8 cellular contexts compared by ENCODE assay signal in the genomic region with DNA sequence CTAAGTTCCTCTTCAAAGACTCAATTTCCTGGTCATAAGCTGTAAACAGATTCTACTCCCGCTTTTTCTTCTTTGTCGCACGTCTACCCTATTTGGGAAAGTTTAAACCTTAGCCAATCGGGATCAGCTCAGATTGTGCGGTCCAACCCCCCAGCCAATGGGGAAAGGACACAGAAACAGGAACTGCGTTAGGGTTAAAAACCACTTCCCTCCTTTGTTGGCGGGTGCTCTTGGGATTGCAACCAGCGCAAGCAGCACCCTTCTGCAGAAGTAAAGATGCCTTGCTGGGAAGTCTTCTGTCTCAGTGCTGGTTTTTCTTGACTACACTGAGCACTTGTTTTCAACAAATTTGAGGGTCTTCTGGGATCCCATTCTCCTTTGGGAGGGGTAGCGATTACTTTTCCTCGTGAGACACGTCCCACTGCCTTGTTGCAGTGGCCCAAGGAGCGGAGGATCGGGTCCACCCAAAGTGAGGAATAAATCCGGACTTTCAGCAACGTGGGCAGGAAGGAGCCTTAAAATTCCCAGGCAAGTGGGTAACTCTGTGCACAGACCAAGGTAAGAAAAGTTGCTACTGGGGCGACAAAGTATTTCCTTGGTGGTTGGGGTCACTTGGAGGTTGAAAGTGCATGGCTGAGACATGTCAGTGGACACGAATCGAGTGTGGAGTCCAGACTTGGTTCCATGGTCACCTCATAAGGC. TPM values are rescaled to one million over a fixed set of nuclear protein-coding genes. Genes with fewer than 3 reads are reported as not detected.
A peak's percentile ranks its signal among the peaks of the same experiment; 100 is the strongest.
DNase-seq lines count a peak whose midpoint lies in the region; ATAC-seq and TF ChIP-seq lines count a peak whose summit lies in the region.

No MANE protein-coding gene starts in this region.

- peak overlapping the region; percentile 81; the same call in 1 of the 2 replicates for H3K4me2 ChIP-seq in MM.1S (ENCODE audit: low read depth, low read length)

- CTCF ChIA-PET in AG04450 (lab: Charles Lee): interaction anchor here (0.6 to 1.1 kb wide), 2 partner anchors 12 to 15 kb away, joined by 3 to 4 read pairs; no protein-coding TSS in a partner anchor

- H2AFZ ChIP-seq in MM.1S (ENCODE audit: low read length): peak overlapping the region; percentile 97; the same call in 1 of the 2 replicates

- no peak overlapping the region for H3K9ac ChIP-seq in MM.1S (ENCODE audit: low read length)

- POLR2A ChIA-PET in AG04450 (lab: Yijun Ruan, JAX): no interaction called here

- no peaks in the 10 kb centered on the region for H3K27me3 Mint-ChIP-seq in central memory CD8-positive, alpha-beta T cell
- H3K27me3 Mint-ChIP-seq in naive B cell: no peaks in the 10 kb centered on the region

- peaks cover 22% of the 10 kb centered on the region for H3F3A ChIP-seq in MM.1S (ENCODE audit: insufficient read depth, low read length)

- H3K9me3 ChIP-seq in AG04450 (ENCODE audit: control insufficient read depth, insufficient read depth, low read length) (peaks cover 16% of the 10 kb centered on the region), MM.1S (replicated peaks; ENCODE audit: insufficient read depth, low read length) (no peaks in the 10 kb centered on the region)

- H3K27me3 ChIP-seq in AG04450 (ENCODE audit: control insufficient read depth, insufficient read depth, low read length): no peaks in the 10 kb centered on the region
- H3K27me3 ChIP-seq in MM.1S (replicated peaks; ENCODE audit: insufficient read depth, low read length): no peaks in the 10 kb centered on the region

- peak overlapping the region; percentile 88 for H3K4me3 Mint-ChIP-seq in central memory CD8-positive, alpha-beta T cell
- H3K4me3 Mint-ChIP-seq in naive B cell: peak overlapping the region; percentile 75 to 92 (median 88)

- no peaks in the 10 kb centered on the region for H3K36me3 ChIP-seq in MM.1S (replicated peaks; ENCODE audit: insufficient read depth, low read length)

- peaks cover 21% of the 10 kb centered on the region for H3K79me2 ChIP-seq in MM.1S (ENCODE audit: low read length)

- H3K27ac ChIP-seq in AG04450 (ENCODE audit: low read depth, low read length) (peak overlapping the region; percentile 47), MM.1S (ENCODE audit: low read length) (no peak overlapping the region)

- ATAC-seq in central memory CD8-positive, alpha-beta T cell (replicated peaks; ENCODE audit: extremely low read depth, poor library complexity, severe bottlenecking): no peak
- ATAC-seq in naive B cell (ENCODE audit: low read depth in 2 of 2) (no peak), HG02642 (IDR thresholded peaks at IDR 0.05; ENCODE audit: poor library complexity, unreplicated experiment) (no peak), GM21390 (IDR thresholded peaks at IDR 0.05; ENCODE audit: unreplicated experiment) (no peak)

- TF ChIP-seq CTCF in AG04450 (IDR thresholded peaks at IDR 0.05; ENCODE audit: low read depth, low read length): no peak
- TF ChIP-seq CTCF in MM.1S (IDR thresholded peaks at IDR 0.05; ENCODE audit: low read length): no peak

- H3K4me1 ChIP-seq in MM.1S (ENCODE audit: low read length): peaks cover 24% of the 10 kb centered on the region

- H3K36me3 Mint-ChIP-seq in central memory CD8-positive, alpha-beta T cell (ENCODE audit: insufficient read depth): peaks cover 25% of the 10 kb centered on the region
- peaks cover 16 to 25% of the 10 kb centered on the region in 2 donors for H3K36me3 Mint-ChIP-seq in naive B cell

- no peaks in the 10 kb centered on the region for H4K20me1 ChIP-seq in MM.1S (ENCODE audit: insufficient read depth, low read length)

- H3K9me3 Mint-ChIP-seq in central memory CD8-positive, alpha-beta T cell: peaks cover 6% of the 10 kb centered on the region
- H3K9me3 Mint-ChIP-seq in naive B cell: peaks cover 5 to 29% (median 25%) of the 10 kb centered on the region in 7 donors

- H3K4me3 ChIP-seq in AG04450 (ENCODE audit: low read depth, low read length) (no peak overlapping the region), MM.1S (ENCODE audit: low read length) (0 out of 2 replicates have a peak overlapping the region, but pooled peaks have one; percentile 59)

- H3K27ac Mint-ChIP-seq in central memory CD8-positive, alpha-beta T cell (ENCODE audit: low read depth): peak overlapping the region; percentile 79
- H3K27ac Mint-ChIP-seq in naive B cell: peak overlapping the region; percentile 80 to 98 (median 94)

- DNase-seq in AG04450 (ENCODE audit: low read depth, low spot score) (no peak), MM.1S (no peak), naive B cell (peak; percentile 35), NK-92 (lab: John Stamatoyannopoulos, UW; ENCODE audit: unreplicated experiment) (no peak), HK-2 (ENCODE audit: unreplicated experiment) (no peak)
- DNase-seq in central memory CD8-positive, alpha-beta T cell (ENCODE audit: low spot score in 2 of 2): no peak

- H3K9me2 ChIP-seq in MM.1S (replicated peaks; ENCODE audit: insufficient read depth, low read length): no peaks in the 10 kb centered on the region

- H3K4me1 Mint-ChIP-seq in central memory CD8-positive, alpha-beta T cell: peaks cover 36% of the 10 kb centered on the region
- peaks cover 27 to 38% (median 31%) of the 10 kb centered on the region in 3 donors for H3K4me1 Mint-ChIP-seq in naive B cell

RNA-seq across cellular contexts. Expression of gene YPEL3, which starts 1.0 kb away (rescaled TPM):
- 15.6 and 23.1 TPM in 2 replicates for polyA plus RNA-seq in AG04450 (2011; rRNA removed)
- 7.0 and 9.8 TPM in 2 replicates for polyA minus RNA-seq in AG04450 (2011; rRNA and poly(A)+ RNA removed)
- 100 to 1,000 TPM; 214 to 383 (median 284) TPM for polyA plus RNA-seq in naive B cell (ENCODE audit: low read depth in 6 of 6)

RNA-seq across cellular contexts. Expression of gene TBX6, which starts 5.3 kb away (rescaled TPM):
- polyA plus RNA-seq in AG04450 (2011; rRNA removed) (not detected in 2 replicates), naive B cell (ENCODE audit: low read depth in 6 of 6) (under 1 TPM; 0.18 to 0.64 (median 0.41) TPM)
- not detected in 2 replicates for polyA minus RNA-seq in AG04450 (2011; rRNA and poly(A)+ RNA removed)

RNA-seq across cellular contexts. Expression of gene GDPD3, which starts 16.3 kb away (rescaled TPM):
- polyA plus RNA-seq in AG04450 (2011; rRNA removed) (1.2 and 1.9 TPM in 2 replicates), naive B cell (ENCODE audit: low read depth in 6 of 6) (under 1 TPM in 1 of 6 donors, not detected in 5; 0.31 TPM)
- polyA minus RNA-seq in AG04450 (2011; rRNA and poly(A)+ RNA removed): 0.60 and 2.0 TPM in 2 replicates

RNA-seq across cellular contexts. Expression of gene PPP4C, which starts 21.2 kb away (rescaled TPM):
- polyA plus RNA-seq in AG04450 (2011; rRNA removed) (112 and 140 TPM in 2 replicates), naive B cell (ENCODE audit: low read depth in 6 of 6) (100 to 1,000 TPM; 180 to 273 (median 206) TPM)
- 325 and 433 TPM in 2 replicates for polyA minus RNA-seq in AG04450 (2011; rRNA and poly(A)+ RNA removed)

RNA-seq across cellular contexts. Expression of gene MAPK3, which starts 26.0 kb away (rescaled TPM):
- polyA plus RNA-seq in AG04450 (2011; rRNA removed): 82.5 and 91.7 TPM in 2 replicates
- polyA minus RNA-seq in AG04450 (2011; rRNA and poly(A)+ RNA removed): 38.0 and 60.8 TPM in 2 replicates
- polyA plus RNA-seq in naive B cell (ENCODE audit: low read depth in 6 of 6): 1 to 10 TPM; 5.5 to 9.2 (median 8.4) TPM
